12 cellular contexts compared by ENCODE assay signal in the genomic region with DNA sequence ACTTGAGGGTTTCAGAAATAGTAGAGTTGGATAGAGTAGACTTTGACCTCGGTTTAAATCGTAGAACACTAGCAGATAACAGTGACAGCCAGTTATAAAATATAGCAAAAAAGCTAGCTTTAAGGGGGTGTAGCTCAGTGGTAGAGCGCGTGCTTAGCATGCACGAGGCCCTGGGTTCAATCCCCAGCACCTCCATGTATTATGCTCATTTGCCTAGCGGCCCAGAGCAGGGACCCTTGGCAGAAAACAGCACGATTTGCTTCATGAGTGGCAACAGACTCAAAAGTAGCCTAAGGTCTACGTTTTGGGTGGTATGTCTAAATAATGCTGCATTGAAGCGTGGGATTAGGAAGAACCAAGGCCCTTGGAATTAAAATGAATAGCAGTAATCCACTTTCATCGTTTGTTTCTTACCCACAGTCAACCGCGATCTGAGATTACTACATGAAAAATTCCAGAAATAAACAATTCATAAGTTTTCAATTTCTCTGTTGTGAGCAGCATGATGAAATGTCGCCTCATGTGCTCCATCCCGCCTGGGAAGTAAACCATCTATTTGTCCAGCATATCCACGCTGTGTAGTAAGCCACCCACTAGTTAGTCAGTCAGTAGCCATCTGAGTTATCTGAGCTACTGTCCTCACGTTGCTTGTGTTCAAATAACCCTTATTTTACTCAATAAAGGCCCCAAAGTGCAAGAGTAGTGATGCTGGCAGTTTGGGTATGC.
DNase-seq lines count a peak whose midpoint lies in the region; ATAC-seq and TF ChIP-seq lines count a peak whose summit lies in the region.
"Had no signal": no experiment of that assay in that cellular context is flagged by ENCODE, and none has a peak within 500 bp of the region (broad histone marks: within the 10 kb centered on the region; RNA-seq: fewer than 3 reads in every experiment).

No MANE protein-coding gene starts in this region.

- no peak overlapping the region for H3K4me3 Mint-ChIP-seq in activated naive CD4-positive, alpha-beta T cell treated with anti-CD3 and anti-CD28 coated beads, Interleukin-2, amount 50 U/mL, for 24 hours
- no peak overlapping the region for H3K4me3 Mint-ChIP-seq in stimulated activated naive B cell treated with anti-CD40 and anti-IgM and Interleukin-4, amounts not matched to agents 10 μg/mL and 1 μg/mL and 100 μg/mL, for 72 hours
- H3K4me3 Mint-ChIP-seq: activated B cell treated with CpG ODN at 0.5 μM for 24 hours; CD4-positive, alpha-beta T cell; dendritic cell treated with granulocyte-macrophage colony-stimulating factor and Interleukin-4, amounts not matched to agents 40 ng/mL and 50 ng/mL, for 4 days had no signal

- H3K4me3 ChIP-seq in adrenal gland: no peak overlapping the region

- H3K27ac ChIP-seq in adrenal gland: no peak overlapping the region

- WGBS in adrenal gland, 4 donors: 43 to 54% (median 46%) methylated on average over 16 of the region's 16 CpGs

- H3K4me1 Mint-ChIP-seq in activated naive CD4-positive, alpha-beta T cell treated with anti-CD3 and anti-CD28 coated beads, Interleukin-2, amount 50 U/mL, for 24 hours: peaks cover 6% of the 10 kb centered on the region
- H3K4me1 Mint-ChIP-seq in stimulated activated naive B cell treated with anti-CD40 and anti-IgM and Interleukin-4, amounts not matched to agents 10 μg/mL and 1 μg/mL and 100 μg/mL, for 72 hours: peaks cover 4 to 6% of the 10 kb centered on the region in 2 donors

- DNase-seq in activated naive CD4-positive, alpha-beta T cell treated with Interleukin-2 at 50 U/mL for 16 hours: no peak
- DNase-seq in NCI-H748 treated with DMSO at 0.1 percent for 48 hours (lab: John Stamatoyannopoulos, UW) (peak; percentile 22), erythroblast (lab: John Stamatoyannopoulos, UW) (peak; percentile 57 to 68), amniotic stem cell (lab: John Stamatoyannopoulos, UW) (no peak), adrenal gland (no peak)
- DNase-seq in stimulated activated naive B cell treated with anti-CD40 and anti-IgM and Interleukin-4, amounts not matched to agents 10 μg/mL and 1 μg/mL and 100 μg/mL, for 72 hours: no peak
- DNase-seq: activated B cell treated with CpG ODN at 0.5 μM for 24 hours; CD4-positive, alpha-beta T cell; naive thymus-derived CD8-positive, alpha-beta T cell had no signal

- H3K27me3 Mint-ChIP-seq in activated naive CD4-positive, alpha-beta T cell treated with anti-CD3 and anti-CD28 coated beads, Interleukin-2, amount 50 U/mL, for 24 hours: peaks cover 56% of the 10 kb centered on the region
- H3K27me3 Mint-ChIP-seq in stimulated activated naive B cell treated with anti-CD40 and anti-IgM and Interleukin-4, amounts not matched to agents 10 μg/mL and 1 μg/mL and 100 μg/mL, for 72 hours: peaks cover 47 to 69% of the 10 kb centered on the region in 2 donors

- H3K9me3 Mint-ChIP-seq in activated naive CD4-positive, alpha-beta T cell treated with anti-CD3 and anti-CD28 coated beads, Interleukin-2, amount 50 U/mL, for 24 hours: peaks cover 34% of the 10 kb centered on the region
- H3K9me3 Mint-ChIP-seq in stimulated activated naive B cell treated with anti-CD40 and anti-IgM and Interleukin-4, amounts not matched to agents 10 μg/mL and 1 μg/mL and 100 μg/mL, for 72 hours: peaks cover 18 to 23% of the 10 kb centered on the region in 2 donors

- H3K36me3 ChIP-seq in adrenal gland (replicated peaks in 1 of 2): no peaks in the 10 kb centered on the region

- H3K4me1 ChIP-seq in adrenal gland (replicated peaks in 1 of 2): no peaks in the 10 kb centered on the region

- TF ChIP-seq POLR2A in erythroblast (IDR thresholded peaks at IDR 0.05; ENCODE audit: low read length): no peak
- TF ChIP-seq POLR2A in adrenal gland (IDR thresholded peaks at IDR 0.05): no peak

- intact Hi-C loops in adrenal gland (cut with DNase I): no loop called here

- TF ChIP-seq CTCF in adrenal gland (IDR thresholded peaks at IDR 0.05): no peak

- H3K9me3 ChIP-seq in adrenal gland (replicated peaks in 1 of 3): no peaks in the 10 kb centered on the region

- peak overlapping the region; percentile 53 for H3K27ac Mint-ChIP-seq in activated naive CD4-positive, alpha-beta T cell treated with anti-CD3 and anti-CD28 coated beads, Interleukin-2, amount 50 U/mL, for 24 hours
- H3K27ac Mint-ChIP-seq in stimulated activated naive B cell treated with anti-CD40 and anti-IgM and Interleukin-4, amounts not matched to agents 10 μg/mL and 1 μg/mL and 100 μg/mL, for 72 hours: peak overlapping the region; percentile 26
- H3K27ac Mint-ChIP-seq: activated B cell treated with CpG ODN at 0.5 μM for 24 hours; CD4-positive, alpha-beta T cell; dendritic cell treated with granulocyte-macrophage colony-stimulating factor and Interleukin-4, amounts not matched to agents 40 ng/mL and 50 ng/mL, for 4 days had no signal

- peaks cover 6% of the 10 kb centered on the region for H3K27me3 ChIP-seq in adrenal gland

- peaks cover 21% of the 10 kb centered on the region for H3K36me3 Mint-ChIP-seq in activated naive CD4-positive, alpha-beta T cell treated with anti-CD3 and anti-CD28 coated beads, Interleukin-2, amount 50 U/mL, for 24 hours
- H3K36me3 Mint-ChIP-seq in stimulated activated naive B cell treated with anti-CD40 and anti-IgM and Interleukin-4, amounts not matched to agents 10 μg/mL and 1 μg/mL and 100 μg/mL, for 72 hours: peaks cover 7 to 22% of the 10 kb centered on the region in 2 donors

- ATAC-seq in stimulated activated naive B cell treated with anti-CD40 and anti-IgM and Interleukin-4, amounts not matched to agents 10 μg/mL and 1 μg/mL and 100 μg/mL, for 72 hours (replicated peaks): peak in 1 of 2 donors; percentile 46
- no peak for ATAC-seq in HG02610 (IDR thresholded peaks at IDR 0.05; ENCODE audit: unreplicated experiment)

Comparison
In these comparisons a context has a peak if more than half of its experiments do, and no peak if none do; other contexts are left out.
1. DNase-seq: peak in NCI-H748 treated with DMSO at 0.1 percent for 48 hours (single experiment) and erythroblast (2 of 2); none in activated naive CD4-positive, alpha-beta T cell treated with Interleukin-2 at 50 U/mL for 16 hours (single experiment), stimulated activated naive B cell treated with anti-CD40 and anti-IgM and Interleukin-4, amounts not matched to agents 10 μg/mL and 1 μg/mL and 100 μg/mL, for 72 hours (single experiment), amniotic stem cell (single experiment) and adrenal gland (0 of 7).